In the genomic region with DNA sequence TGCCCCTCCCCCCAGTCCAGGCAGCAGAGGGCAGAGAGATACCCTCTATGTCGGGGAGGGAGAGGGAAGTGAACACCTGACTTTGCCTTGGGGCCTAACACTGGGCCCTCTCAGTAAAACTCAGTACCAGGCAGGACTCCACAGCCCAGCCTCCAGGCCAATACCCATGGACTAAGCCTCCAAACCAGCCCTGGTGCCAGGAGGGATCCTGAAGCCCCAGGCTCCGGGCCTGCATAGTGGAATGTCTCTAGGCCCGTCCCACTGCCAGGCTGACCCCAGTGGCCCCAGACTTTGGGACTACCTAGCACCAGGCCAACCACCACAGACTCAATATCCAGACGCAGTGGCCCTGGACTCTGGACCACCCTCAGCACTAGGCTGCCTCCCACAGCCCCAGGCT, we compare ENCODE assay signal across 26 cellular contexts. TPM values are rescaled to one million over a fixed set of nuclear protein-coding genes. Genes with fewer than 3 reads are reported as not detected.
DNase-seq lines count a peak whose midpoint lies in the region; ATAC-seq, FAIRE-seq and TF ChIP-seq lines count a peak whose summit lies in the region.
"Had no signal": no experiment of that assay in that cellular context is flagged by ENCODE, and none has a peak within 500 bp of the region (broad histone marks: within the 10 kb centered on the region; RNA-seq: fewer than 3 reads in every experiment).

No MANE protein-coding gene starts in this region.

- H3K4me3 ChIP-seq in HepG2 (replicated peaks in 1 of 3; ENCODE audit: insufficient read depth in 1 of 3, low read depth in 2 of 3, low read length in 3 of 3) (no peak overlapping the region), right lobe of liver (no peak overlapping the region), Panc1 (ENCODE audit: low read depth in 2 of 2, low read length in 2 of 2) (no peak overlapping the region), aorta (ENCODE audit: low read length in 2 of 2) (no peak overlapping the region)
- H3K4me3 ChIP-seq: BLaER1, GM12878 had no signal

- H2AFZ ChIP-seq in HepG2 (ENCODE audit: low read length): no peak overlapping the region

- H3K9ac ChIP-seq in HepG2 (ENCODE audit: insufficient read depth, low read depth, low read length): no peak overlapping the region
- H3K9ac ChIP-seq: BLaER1 had no signal

- BruUV-seq in HepG2 (replicated peaks; lab: Mats Ljungman, UMichigan): no TSS peak
- BruUV-seq in Panc1 (replicated peaks; lab: Mats Ljungman, UMichigan): no TSS peak

- POLR2A ChIA-PET in HepG2 (lab: Yijun Ruan, JAX): no interaction called here
- POLR2A ChIA-PET in Panc1 (lab: Charles Lee): no interaction called here

- CTCF ChIA-PET in HepG2 (lab: Yijun Ruan, JAX; ENCODE audit: low intra/inter-chr PET ratio, low total read pairs) (no interaction called here), Panc1 (lab: Charles Lee) (no interaction called here)

- no peaks in the 10 kb centered on the region for H3K79me2 ChIP-seq in HepG2 (ENCODE audit: insufficient read depth, low read length)

- H3K27me3 ChIP-seq in HepG2 (ENCODE audit: control insufficient read depth in 1 of 2, insufficient read depth in 2 of 2, low read length in 2 of 2) (peaks cover 0 to 7% of the 10 kb centered on the region in 2 experiments; a peak in 2 of 5 replicates), right lobe of liver (no peaks in the 10 kb centered on the region), Panc1 (ENCODE audit: control insufficient read depth, insufficient read depth, low read length) (peaks cover 10% of the 10 kb centered on the region), aorta (ENCODE audit: control insufficient read depth in 1 of 2, insufficient read depth in 2 of 2, low read length in 1 of 2) (no peaks in the 10 kb centered on the region)
- H3K27me3 ChIP-seq: BE2C, BLaER1 had no signal

- H3K36me3 ChIP-seq in HepG2 (replicated peaks in 1 of 2; ENCODE audit: control insufficient read depth in 1 of 2, insufficient read depth in 2 of 2, low read length in 2 of 2): no peaks in the 10 kb centered on the region
- H3K36me3 ChIP-seq in right lobe of liver: no peaks in the 10 kb centered on the region
- no peaks in the 10 kb centered on the region for H3K36me3 ChIP-seq in Panc1 (ENCODE audit: control insufficient read depth, insufficient read depth, low read length)
- H3K36me3 ChIP-seq in aorta (ENCODE audit: control insufficient read depth in 1 of 2, insufficient read depth in 2 of 2, low read length in 1 of 2): no peaks in the 10 kb centered on the region
- H3K36me3 ChIP-seq: BE2C, BLaER1 had no signal

- no peak overlapping the region for H3K27ac ChIP-seq in HepG2 (ENCODE audit: extremely low read length, insufficient read depth, low read length)
- H3K27ac ChIP-seq in right lobe of liver: no peak overlapping the region
- no peak overlapping the region for H3K27ac ChIP-seq in Panc1 (ENCODE audit: low read length)
- H3K27ac ChIP-seq in aorta (ENCODE audit: low read depth in 1 of 2, low read length in 2 of 2): no peak overlapping the region
- H3K27ac ChIP-seq: BLaER1 had no signal

- H4K20me1 ChIP-seq in HepG2 (ENCODE audit: insufficient read depth, low read length): no peaks in the 10 kb centered on the region
- H4K20me1 ChIP-seq: BLaER1 had no signal

- H3K4me2 ChIP-seq in HepG2 (ENCODE audit: low read depth, low read length): no peak overlapping the region
- H3K4me2 ChIP-seq: BLaER1 had no signal

- H3K4me1 ChIP-seq in HepG2 (ENCODE audit: insufficient read depth, low read length) (peaks cover 11% of the 10 kb centered on the region), right lobe of liver (no peaks in the 10 kb centered on the region), Panc1 (ENCODE audit: control insufficient read depth, insufficient read depth, low read length) (no peaks in the 10 kb centered on the region), aorta (ENCODE audit: control insufficient read depth in 1 of 2, insufficient read depth in 2 of 2, low read length in 2 of 2) (peaks cover 0 to 1% of the 10 kb centered on the region in 2 donors)
- H3K4me1 ChIP-seq: BLaER1 had no signal

- WGBS in HepG2 (ENCODE audit: low lambda C conversion rate): no CpG with 5 or more reads among the region's 4 CpGs
- WGBS in right lobe of liver (ENCODE audit: insufficient coverage, low coverage, low lambda C conversion rate, missing lambda C conversion rate): 83% methylated on average over 1 of the region's 4 CpGs
- 97% methylated on average over 4 of the region's 4 CpGs for WGBS in aorta, 2 donors

- no peak for DNase-seq in HepG2 (ENCODE audit: low spot score)
- DNase-seq in right lobe of liver: no peak
- DNase-seq in Panc1 (ENCODE audit: low read depth, low spot score): no peak
- no peak for DNase-seq in aorta
- no peak for DNase-seq in NCI-H2081 treated with DMSO at 0.1 percent for 48 hours (lab: John Stamatoyannopoulos, UW)
- DNase-seq in stimulated activated CD4-positive, alpha-beta T cell treated with anti-CD3 and anti-CD28 coated beads, Interleukin-2, amount 100 ng/mL, for 48 hours: no peak
- DNase-seq: 8988T; ACHN; BE2C; C1 segment of cervical spinal cord; CD4-positive, alpha-beta memory T cell; CD4-positive, CD25-positive, alpha-beta regulatory T cell; CD8-positive, alpha-beta memory T cell; COR-L47; DMS 273 treated with DMSO at 0.1 percent for 48 hours; DMS153; DMS53; DMS79; DND-41; EL; GDM1 had no signal

- no peak for TF ChIP-seq POLR2A in HepG2 (IDR thresholded peaks at IDR 0.05; ENCODE audit: insufficient read depth in 1 of 2, low read depth in 2 of 2, low read length in 2 of 2)
- no peak for TF ChIP-seq POLR2A in right lobe of liver (IDR thresholded peaks at IDR 0.05)

- intact Hi-C loops in HepG2 (cut with micrococcal nuclease; ENCODE audit: unreplicated experiment) (no loop called here), right lobe of liver (cut with DNase I) (no loop called here), Panc1 (cut with micrococcal nuclease; ENCODE audit: unreplicated experiment) (no loop called here), aorta (cut with DNase I) (no loop called here)

- TF ChIP-seq RAD21 in HepG2 (CRISPR knock-in tag; IDR thresholded peaks at IDR 0.05): no peak

- in situ Hi-C loops in HepG2 (cut with HindIII; ENCODE audit: extremely low pct_ligation_motif_present, low pct_unique_long_range_greater_than_20kb): no loop called here
- in situ Hi-C loops in Panc1 (cut with HindIII; ENCODE audit: low pct_unique_long_range_greater_than_20kb, low sequenced_read_pairs): no loop called here

- TF ChIP-seq CTCF in HepG2 (CRISPR knock-in tag; IDR thresholded peaks at IDR 0.05) (no peak), right lobe of liver (IDR thresholded peaks at IDR 0.05) (no peak), Panc1 (IDR thresholded peaks at IDR 0.05) (no peak)

- TF ChIP-seq EP300 in HepG2 (IDR thresholded peaks at IDR 0.05; ENCODE audit: low read depth in 2 of 2, low read length in 2 of 2) (no peak), HepG2 (CRISPR knock-in tag; IDR thresholded peaks at IDR 0.05; ENCODE audit: borderline replicate concordance) (no peak)

- H3K9me3 ChIP-seq in HepG2 (ENCODE audit: low read length) (no peaks in the 10 kb centered on the region), right lobe of liver (no peaks in the 10 kb centered on the region), Panc1 (ENCODE audit: control insufficient read depth, insufficient read depth, low read depth, low read length) (no peaks in the 10 kb centered on the region), aorta (ENCODE audit: control insufficient read depth, low read length) (no peaks in the 10 kb centered on the region)

- ATAC-seq in HepG2 (peak; percentile 45; the same call in 2 of the 3 replicates), right lobe of liver (no peak), Panc1 (0 out of 2 replicates have a peak, but pooled peaks have one; percentile 12), aorta (ENCODE audit: low FRiP score) (peak; percentile 11)
- ATAC-seq: GM12878 had no signal

- no peak for FAIRE-seq in HepG2 (lab: Jason Lieb, UNC)
- FAIRE-seq: A204.1, GM12878, GM12892, GM18507 had no signal

TF ChIP-seq in HepG2, 621 proteins besides CTCF, POLR2A, EP300 and RAD21 (continues in another document):
- TF ChIP-seq ZBTB7B (CRISPR knock-in tag; IDR thresholded peaks at IDR 0.05): no peak
- TF ChIP-seq HNRNPUL1 (IDR thresholded peaks at IDR 0.05; ENCODE audit: low read depth, low read length): no peak
- no peak for TF ChIP-seq HNF4A (CRISPR knock-in tag; IDR thresholded peaks at IDR 0.05)
- TF ChIP-seq ZNF451 (CRISPR knock-in tag; IDR thresholded peaks at IDR 0.05): no peak
- TF ChIP-seq NFE2L1 (CRISPR knock-in tag; IDR thresholded peaks at IDR 0.05; ENCODE audit: borderline replicate concordance): no peak
- no peak for TF ChIP-seq RARG (CRISPR knock-in tag; IDR thresholded peaks at IDR 0.05; ENCODE audit: low read depth)

RNA-seq across cellular contexts. Expression of gene CRYGS, which starts 46.6 kb away (rescaled TPM):
- total RNA-seq in HepG2 (2016; rRNA removed; fragmentation: Illumina TruSeq; extraction: Trizol): 0.22 and 2.1 TPM in 2 replicates
- 0.81 and 1.1 TPM in 2 replicates for total RNA-seq in HepG2 (2016; cell fraction: cytosol; rRNA removed; fragmentation: Illumina TruSeq; extraction: Trizol; ENCODE audit: low read depth)
- 0.39 and 2.1 TPM in 2 replicates for total RNA-seq in HepG2 (2016; cell fraction: insoluble cytoplasmic fraction; rRNA removed; fragmentation: Illumina TruSeq; extraction: Trizol)
- 0.37 and 0.79 TPM in 2 replicates for total RNA-seq in HepG2 (2016; cell fraction: membrane; rRNA removed; fragmentation: Illumina TruSeq; extraction: Trizol)
- 7.0 and 9.7 TPM in 2 replicates for total RNA-seq in HepG2 (2016; cell fraction: nucleus; rRNA removed; fragmentation: Illumina TruSeq; extraction: Trizol)
- polyA plus RNA-seq in HepG2 (2011; rRNA removed): 6.7 TPM in 2 replicates
- 0.53 and 0.68 TPM in 2 replicates for polyA plus RNA-seq in HepG2 (2011; cell fraction: cytosol; rRNA removed)
- 18.0 and 20.5 TPM in 2 replicates for polyA plus RNA-seq in HepG2 (2011; cell fraction: nucleus; rRNA removed)
- polyA plus RNA-seq in HepG2 (2012): 2.2 and 2.5 TPM in 2 replicates
- polyA plus RNA-seq in HepG2 (2016; cell fraction: cytosol; fragmentation: Illumina TruSeq; extraction: Trizol; ENCODE audit: low read depth): 0.19 and 0.44 TPM in 2 replicates
- polyA plus RNA-seq in HepG2 (2016; cell fraction: insoluble cytoplasmic fraction; fragmentation: Illumina TruSeq; extraction: Trizol; ENCODE audit: low read depth): 0.15 and 0.48 TPM in 2 replicates
- 0.21 TPM in 1 of 2 replicates, not detected in the other for polyA plus RNA-seq in HepG2 (2016; cell fraction: membrane; fragmentation: Illumina TruSeq; extraction: Trizol; ENCODE audit: low read depth)
- polyA plus RNA-seq in HepG2 (2016; cell fraction: nucleus; fragmentation: Illumina TruSeq; extraction: Trizol; ENCODE audit: insufficient read depth, low read depth): 10.6 and 15.6 TPM in 2 replicates
- 2.0 and 3.4 TPM in 2 replicates for polyA minus RNA-seq in HepG2 (2011; rRNA and poly(A)+ RNA removed; ENCODE audit: low replicate concordance)
- polyA minus RNA-seq in HepG2 (2011; cell fraction: cytosol; rRNA and poly(A)+ RNA removed): 0.53 TPM in 1 of 2 replicates, not detected in the other
- 14.2 and 17.4 TPM in 2 replicates for polyA minus RNA-seq in HepG2 (2011; cell fraction: nucleus; rRNA and poly(A)+ RNA removed)
- 1 to 10 TPM in 5 of 6 experiments, under 1 TPM in 1; 0.86 to 2.6 (median 1.5) TPM for total RNA-seq in right lobe of liver
- total RNA-seq in Panc1 (2021; ENCODE audit: unreplicated experiment): 2.8 TPM
- polyA plus RNA-seq in Panc1 (2012; ENCODE audit: insufficient read length): 0.98 TPM
- 1 to 10 TPM; 3.0 to 7.5 TPM for total RNA-seq in aorta
- 10 to 100 TPM in 1 of 2 donors, 1 to 10 TPM in 1; 2.5 to 24.8 TPM for polyA plus RNA-seq in aorta
- polyA plus RNA-seq: CD8-positive, alpha-beta memory T cell had no signal

Comparison
In these comparisons a context has a peak if more than half of its experiments do, and no peak if none do; other contexts are left out.
1. ATAC-seq: peak in HepG2 (single experiment), Panc1 (single experiment) and aorta (single experiment); none in right lobe of liver (0 of 4).